8 cellular contexts compared by ENCODE assay signal in genomic region chr14:89276424-89276975, GRCh38.
A peak's percentile ranks its signal among the peaks of the same experiment; 100 is the strongest.
DNase-seq lines count a peak whose midpoint lies in the region; ATAC-seq and TF ChIP-seq lines count a peak whose summit lies in the region.

No MANE protein-coding gene starts in this region.

- intact Hi-C loops in uterus (cut with DNase I; ENCODE audit: low total_unique reads): no loop called here

- peak overlapping the region; percentile 76 for H3K27ac ChIP-seq in OCI-LY1 (ENCODE audit: low read depth, low read length, poor library complexity, severe bottlenecking)
- H3K27ac ChIP-seq in uterus: no peak overlapping the region

- H3K4me1 ChIP-seq in OCI-LY1 (ENCODE audit: insufficient read depth, low read length, severe bottlenecking): peaks cover 49% of the 10 kb centered on the region
- no peaks in the 10 kb centered on the region for H3K4me1 ChIP-seq in uterus

- H3K4me3 ChIP-seq in OCI-LY1 (ENCODE audit: low read depth, low read length, poor library complexity, severe bottlenecking) (no peak overlapping the region), choroid plexus epithelial cell (ENCODE audit: low read depth, low read length) (no peak overlapping the region), uterus (no peak overlapping the region)

- no peaks in the 10 kb centered on the region for H3F3A ChIP-seq in OCI-LY1 (ENCODE audit: insufficient read depth, low read length)

- H3K79me2 ChIP-seq in OCI-LY1 (ENCODE audit: insufficient read depth, low read length): no peaks in the 10 kb centered on the region

- no peaks in the 10 kb centered on the region for H4K20me1 ChIP-seq in OCI-LY1 (ENCODE audit: insufficient read depth, low read length)

- ATAC-seq in GM18517 (IDR thresholded peaks at IDR 0.05; ENCODE audit: unreplicated experiment) (peak; percentile 94), HG02588 (IDR thresholded peaks at IDR 0.05; ENCODE audit: unreplicated experiment) (peak; percentile 96)

- TF ChIP-seq CTCF in OCI-LY1 (IDR thresholded peaks at IDR 0.05; ENCODE audit: low read length) (no peak), choroid plexus epithelial cell (conservative IDR thresholded peaks at IDR 0.05; ENCODE audit: low read depth, low read length) (no peak), uterus (IDR thresholded peaks at IDR 0.05) (no peak)

- no peaks in the 10 kb centered on the region for H3K27me3 ChIP-seq in OCI-LY1 (ENCODE audit: insufficient read depth, low read length)
- no peaks in the 10 kb centered on the region for H3K27me3 ChIP-seq in uterus

- H2AFZ ChIP-seq in OCI-LY1 (ENCODE audit: low read length): no peak overlapping the region

- DNase-seq in choroid plexus epithelial cell (ENCODE audit: low read depth) (peak; percentile 91), hypothalamus (lab: John Stamatoyannopoulos, UW) (no peak), NCI-H774 (lab: John Stamatoyannopoulos, UW) (no peak), uterus (no peak)
- DNase-seq in stimulated activated CD8-positive, alpha-beta memory T cell treated with anti-CD3 and anti-CD28 coated beads, Interleukin-4, amount 100 ng/mL, for 4 hours (ENCODE audit: low read depth in 2 of 2, low spot score in 1 of 2): peak; percentile 24 to 55

- H3K9me2 ChIP-seq in OCI-LY1 (ENCODE audit: low read depth, low read length): no peaks in the 10 kb centered on the region

- H3K9ac ChIP-seq in OCI-LY1 (ENCODE audit: low read length): no peak overlapping the region

- no peak for TF ChIP-seq POLR2A in uterus (IDR thresholded peaks at IDR 0.05)

- peaks cover 7% of the 10 kb centered on the region; the same call in 1 of the 2 replicates for H3K36me3 ChIP-seq in OCI-LY1 (ENCODE audit: insufficient read depth, low read length)
- no peaks in the 10 kb centered on the region for H3K36me3 ChIP-seq in uterus

- H3K9me3 ChIP-seq in OCI-LY1 (ENCODE audit: low read length) (no peaks in the 10 kb centered on the region), uterus (no peaks in the 10 kb centered on the region)

- no peak overlapping the region; the same call in 1 of the 2 replicates for H3K4me2 ChIP-seq in OCI-LY1 (ENCODE audit: low read length)

Comparison
In these comparisons a context has a peak if more than half of its experiments do, and no peak if none do; other contexts are left out.
1. DNase-seq: peak in choroid plexus epithelial cell (single experiment) and stimulated activated CD8-positive, alpha-beta memory T cell treated with anti-CD3 and anti-CD28 coated beads, Interleukin-4, amount 100 ng/mL, for 4 hours (2 of 2); none in hypothalamus (0 of 51), NCI-H774 (single experiment) and uterus (0 of 2).